ENCODE assay signal across 11 cellular contexts in genomic region chr9:133132174-133132573, GRCh38. TPM values are rescaled to one million over a fixed set of nuclear protein-coding genes. Genes with fewer than 3 reads are reported as not detected.
DNase-seq lines count a peak whose midpoint lies in the region; TF ChIP-seq lines count a peak whose summit lies in the region.
"Had no signal": no experiment of that assay in that cellular context is flagged by ENCODE, and none has a peak within 500 bp of the region (broad histone marks: within the 10 kb centered on the region; RNA-seq: fewer than 3 reads in every experiment).

No MANE protein-coding gene starts in this region.

- peaks cover 9% of the 10 kb centered on the region for H3K4me1 Mint-ChIP-seq in mesothelial cell of epicardium

- H3K27ac Mint-ChIP-seq in mesothelial cell of epicardium: no peak overlapping the region

- no peak overlapping the region for H3K4me3 Mint-ChIP-seq in mesothelial cell of epicardium

- H3K4me3 ChIP-seq in SJCRH30 (no peak overlapping the region), esophagus muscularis mucosa (no peak overlapping the region), smooth muscle cell (no peak overlapping the region)

- peaks cover 31% of the 10 kb centered on the region for H3K79me2 ChIP-seq in smooth muscle cell (ENCODE audit: low read depth)

- no peak for TF ChIP-seq POLR2A in esophagus muscularis mucosa (IDR thresholded peaks at IDR 0.05; ENCODE audit: low read depth)

- H3K27me3 ChIP-seq in SJCRH30: no peaks in the 10 kb centered on the region
- H3K27me3 ChIP-seq in esophagus muscularis mucosa: no peaks in the 10 kb centered on the region
- H3K27me3 ChIP-seq in smooth muscle cell (ENCODE audit: low read depth): no peaks in the 10 kb centered on the region

- H3F3A ChIP-seq in smooth muscle cell (ENCODE audit: low read depth): peaks cover 17% of the 10 kb centered on the region

- no peak for TF ChIP-seq CTCF in esophagus muscularis mucosa (IDR thresholded peaks at IDR 0.05)
- no peak for TF ChIP-seq CTCF in smooth muscle cell (IDR thresholded peaks at IDR 0.05; ENCODE audit: borderline replicate concordance, insufficient read depth, poor library complexity, severe bottlenecking)
- TF ChIP-seq CTCF in mesothelial cell of epicardium (IDR thresholded peaks at IDR 0.05; ENCODE audit: unreplicated experiment): no peak

- 90% methylated on average over 10 of the region's 16 CpGs for WGBS in esophagus muscularis mucosa
- WGBS in smooth muscle cell (ENCODE audit: low lambda C conversion rate): 81% methylated on average over 16 of the region's 16 CpGs

- no peaks in the 10 kb centered on the region for H3K27me3 Mint-ChIP-seq in mesothelial cell of epicardium (ENCODE audit: low read depth)

- H3K4me1 ChIP-seq in SJCRH30 (peaks cover 43% of the 10 kb centered on the region), esophagus muscularis mucosa (peaks cover 67 to 84% (median 78%) of the 10 kb centered on the region in 4 donors), smooth muscle cell (ENCODE audit: low read depth) (peaks cover 8% of the 10 kb centered on the region)

- no peaks in the 10 kb centered on the region for H3K9me3 Mint-ChIP-seq in mesothelial cell of epicardium

- H3K36me3 ChIP-seq in SJCRH30 (no peaks in the 10 kb centered on the region), esophagus muscularis mucosa (no peaks in the 10 kb centered on the region), smooth muscle cell (ENCODE audit: low read depth) (no peaks in the 10 kb centered on the region)

- H3K27ac ChIP-seq in SJCRH30: peak overlapping the region; percentile 99; the same call in 1 of the 2 replicates
- peak overlapping the region; percentile 84 to 93 (median 88) for H3K27ac ChIP-seq in esophagus muscularis mucosa (replicated peaks in 1 of 4)
- H3K27ac ChIP-seq in smooth muscle cell (ENCODE audit: low read depth): no peak overlapping the region

- H3K4me2 ChIP-seq in smooth muscle cell: no peak overlapping the region

- H4K20me1 ChIP-seq in smooth muscle cell (ENCODE audit: low read depth): peaks cover 84% of the 10 kb centered on the region

- no peak overlapping the region for H2AFZ ChIP-seq in smooth muscle cell (ENCODE audit: low read depth)

- intact Hi-C loops in esophagus muscularis mucosa (cut with DNase I): no loop called here

- H3K9me3 ChIP-seq in SJCRH30 (replicated peaks) (no peaks in the 10 kb centered on the region), esophagus muscularis mucosa (no peaks in the 10 kb centered on the region), smooth muscle cell (replicated peaks; ENCODE audit: low read depth) (no peaks in the 10 kb centered on the region)

- peaks cover 2% of the 10 kb centered on the region for H3K36me3 Mint-ChIP-seq in mesothelial cell of epicardium

- DNase-seq in NCI-H1092 treated with DMSO at 0.1 percent for 48 hours (lab: John Stamatoyannopoulos, UW) (peak; percentile 18), NCI-H1092 (lab: John Stamatoyannopoulos, UW) (no peak), SJCRH30 (no peak), esophagus muscularis mucosa (ENCODE audit: extremely low spot score) (no peak), smooth muscle cell (lab: John Stamatoyannopoulos, UW; ENCODE audit: unreplicated experiment) (no peak), mesothelial cell of epicardium (ENCODE audit: low spot score in 2 of 2, unreplicated experiment in 2 of 2) (no peak)
- DNase-seq in activated CD4-positive, CD25-positive, alpha-beta regulatory T cell treated with anti-CD3 and anti-CD28 coated beads, Interleukin-2, amount 50 U/mL, for 72 hours: no peak
- DNase-seq in stimulated activated CD4-positive, alpha-beta T cell treated with anti-CD3 and anti-CD28 coated beads, Interleukin-4, amount 100 ng/mL, for 24 hours: no peak
- DNase-seq: 8988T, left colon had no signal

- peak overlapping the region; percentile 96 for H3K9ac ChIP-seq in smooth muscle cell (ENCODE audit: low read depth)

- no peak for TF ChIP-seq EP300 in esophagus muscularis mucosa (IDR thresholded peaks at IDR 0.05)

RNA-seq across cellular contexts. Expression of gene RALGDS, which starts 11.1 kb away (rescaled TPM):
- 21.5 and 26.9 TPM in 2 replicates for total RNA-seq in SJCRH30 (2014; rRNA removed; shearing (Covaris generic))
- total RNA-seq in esophagus muscularis mucosa (10 to 100 TPM; 48.6 to 67.4 (median 54.8) TPM), smooth muscle cell (27.8 and 28.5 TPM in 2 replicates), mesothelial cell of epicardium (78.9 to 83.5 TPM (median 82.9 TPM) in 3 replicates)
- 37.7 and 43.7 TPM in 2 replicates for polyA plus RNA-seq in smooth muscle cell

RNA-seq across cellular contexts. Expression of gene GBGT1, which starts 31.5 kb away (rescaled TPM):
- total RNA-seq in SJCRH30 (2014; rRNA removed; shearing (Covaris generic)): 1.2 TPM in 2 replicates
- total RNA-seq in esophagus muscularis mucosa: 10 to 100 TPM; 15.9 to 19.1 (median 17.5) TPM
- 8.2 and 11.3 TPM in 2 replicates for total RNA-seq in smooth muscle cell
- 4.5 and 6.7 TPM in 2 replicates for polyA plus RNA-seq in smooth muscle cell
- total RNA-seq in mesothelial cell of epicardium: 29.1 to 32.8 TPM (median 31.8 TPM) in 3 replicates
- total RNA-seq: G401 had no signal
